ENCODE assay signal across 1 cellular context in the genomic region with DNA sequence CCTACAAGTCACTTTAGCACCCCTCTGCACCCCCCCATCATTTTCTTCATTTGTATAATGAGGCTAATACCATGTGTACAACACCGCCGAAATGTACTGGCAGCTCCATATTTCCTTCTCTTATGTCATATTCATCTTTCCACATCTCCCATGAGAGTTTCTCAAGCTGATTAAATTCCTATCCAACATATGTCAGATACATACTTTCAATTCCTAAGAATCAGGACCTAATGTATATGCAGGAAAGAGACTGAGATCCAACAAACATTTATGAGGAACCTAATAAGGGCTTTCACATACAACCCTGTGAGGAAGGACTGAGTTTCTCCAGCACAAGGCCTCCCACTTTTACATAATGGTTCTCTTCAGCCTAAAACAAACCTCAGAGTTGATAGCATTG.
TF ChIP-seq lines count a peak whose summit lies in the region.

No MANE protein-coding gene starts in this region.

TF ChIP-seq in IMR-90, 13 proteins besides CTCF, POLR2A, EP300 and RAD21:
- TF ChIP-seq FOS (IDR thresholded peaks at IDR 0.05; ENCODE audit: low read depth, low read length) (no peak), CEBPB (IDR thresholded peaks at IDR 0.05; ENCODE audit: low read depth, low read length) (peak; percentile 31; the same call in 1 of the 2 replicates), MAZ (IDR thresholded peaks at IDR 0.05; ENCODE audit: borderline replicate concordance, low read depth, low read length) (no peak)
- TF ChIP-seq, protein P1, sequence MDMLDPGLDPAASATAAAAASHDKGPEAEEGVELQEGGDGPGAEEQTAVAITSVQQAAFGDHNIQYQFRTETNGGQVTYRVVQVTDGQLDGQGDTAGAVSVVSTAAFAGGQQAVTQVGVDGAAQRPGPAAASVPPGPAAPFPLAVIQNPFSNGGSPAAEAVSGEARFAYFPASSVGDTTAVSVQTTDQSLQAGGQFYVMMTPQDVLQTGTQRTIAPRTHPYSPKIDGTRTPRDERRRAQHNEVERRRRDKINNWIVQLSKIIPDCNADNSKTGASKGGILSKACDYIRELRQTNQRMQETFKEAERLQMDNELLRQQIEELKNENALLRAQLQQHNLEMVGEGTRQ (IDR thresholded peaks at IDR 0.05; ENCODE audit: low read depth, low read length) = no peak
TF ChIP-seq in IMR-90: peak in this region for 1.
